In the genomic region with DNA sequence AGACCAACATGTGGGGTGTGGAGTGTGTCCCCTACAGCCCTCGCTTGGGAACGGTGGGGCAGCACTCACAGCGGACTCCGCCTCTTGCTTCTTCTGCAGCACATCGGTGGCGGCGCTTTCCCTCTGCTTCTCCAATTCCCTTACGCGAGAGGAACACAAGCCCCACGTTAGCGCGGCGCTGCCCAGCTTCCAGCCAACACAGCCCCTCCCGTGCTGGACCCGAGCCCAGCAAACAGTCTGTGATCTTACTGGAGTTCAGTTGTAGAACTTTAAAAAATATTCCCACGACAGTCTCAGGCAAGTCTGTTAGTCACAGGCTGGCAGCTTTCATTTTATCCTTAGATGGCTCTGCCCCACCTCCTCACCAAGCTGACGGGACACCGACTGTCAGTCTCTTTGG, we compare ENCODE assay signal across 11 cellular contexts. TPM values are rescaled to one million over a fixed set of nuclear protein-coding genes. Genes with fewer than 3 reads are reported as not detected.
DNase-seq lines count a peak whose midpoint lies in the region; TF ChIP-seq lines count a peak whose summit lies in the region.
"Had no signal": no experiment of that assay in that cellular context is flagged by ENCODE, and none has a peak within 500 bp of the region (broad histone marks: within the 10 kb centered on the region; RNA-seq: fewer than 3 reads in every experiment).

No MANE protein-coding gene starts in this region.

- WGBS in suprapubic skin, result 44% methylated on average over 18 of the region's 18 CpGs

- H3K27ac ChIP-seq in suprapubic skin, result no peak overlapping the region
- H3K27ac ChIP-seq in Karpas-422 (ENCODE audit: low read length), result no peak overlapping the region

- no peaks in the 10 kb centered on the region for H3K79me2 ChIP-seq in Karpas-422 (ENCODE audit: low read length)

- peak; percentile 16 for DNase-seq in NCI-H2227 treated with DMSO at 0.1 percent for 48 hours (lab: John Stamatoyannopoulos, UW)
- DNase-seq in fibroblast of pulmonary artery (ENCODE audit: low read depth), result peak; percentile 66
- peak; percentile 45 for DNase-seq in midbrain (lab: John Stamatoyannopoulos, UW)
- DNase-seq in suprapubic skin (ENCODE audit: low spot score in 2 of 2), result peak; percentile 80 to 89
- DNase-seq in Karpas-422, result no peak
- no peak for DNase-seq in SW 1271 (lab: John Stamatoyannopoulos, UW)
- DNase-seq in NCI-H2171 (lab: John Stamatoyannopoulos, UW), result no peak
- DNase-seq in NCI-H2171 treated with DMSO at 0.1 percent for 48 hours (lab: John Stamatoyannopoulos, UW), result no peak
- DNase-seq: activated naive CD8-positive, alpha-beta T cell treated with anti-CD3 and anti-CD28 coated beads, Interleukin-2, amount 50 U/mL, for 24 hours; NCI-H187; T-helper 17 cell had no signal

- no peaks in the 10 kb centered on the region for H3K9me2 ChIP-seq in Karpas-422 (replicated peaks; ENCODE audit: insufficient read depth, low read length)

- H3K4me1 ChIP-seq in suprapubic skin (peaks cover 5% of the 10 kb centered on the region), Karpas-422 (ENCODE audit: low read length) (peaks cover 12% of the 10 kb centered on the region)

- H3K36me3 ChIP-seq in suprapubic skin, result peaks cover 85% of the 10 kb centered on the region
- peaks cover 24% of the 10 kb centered on the region; the same call in 1 of the 2 replicates for H3K36me3 ChIP-seq in Karpas-422 (ENCODE audit: insufficient read depth, low read length)

- TF ChIP-seq CTCF in fibroblast of pulmonary artery (IDR thresholded peaks at IDR 0.05; ENCODE audit: low read length, missing control alignments) (no peak), suprapubic skin (IDR thresholded peaks at IDR 0.05) (no peak)

- no peak overlapping the region for H2AFZ ChIP-seq in Karpas-422 (ENCODE audit: low read length)

- no peak overlapping the region for H3K4me2 ChIP-seq in Karpas-422 (ENCODE audit: low read depth, low read length, poor library complexity, severe bottlenecking)

- H4K20me1 ChIP-seq in Karpas-422 (ENCODE audit: insufficient read depth, low read depth, low read length), result no peaks in the 10 kb centered on the region

- H3K9me3 ChIP-seq in suprapubic skin, result no peaks in the 10 kb centered on the region
- H3K9me3 ChIP-seq in Karpas-422 (ENCODE audit: low read length), result no peaks in the 10 kb centered on the region

- TF ChIP-seq POLR2A in suprapubic skin (IDR thresholded peaks at IDR 0.05), result no peak

- H3K27me3 ChIP-seq in suprapubic skin (no peaks in the 10 kb centered on the region), Karpas-422 (ENCODE audit: low read length) (no peaks in the 10 kb centered on the region)

- H3K4me3 ChIP-seq in fibroblast of pulmonary artery (replicated peaks; ENCODE audit: low read depth, low read length), result no peak overlapping the region
- no peak overlapping the region for H3K4me3 ChIP-seq in suprapubic skin
- H3K4me3 ChIP-seq in Karpas-422 (ENCODE audit: low read length), result no peak overlapping the region

- no peak for TF ChIP-seq EP300 in suprapubic skin (IDR thresholded peaks at IDR 0.05)

- H3K9ac ChIP-seq in Karpas-422 (ENCODE audit: low read length), result no peak overlapping the region

RNA-seq across cellular contexts. Expression of a gene that starts 13.6 kb away (rescaled TPM):
- total RNA-seq in suprapubic skin, result 10 to 100 TPM; 13.2 to 31.8 (median 24.8) TPM
- total RNA-seq in Karpas-422 (2014; rRNA removed; shearing (Covaris generic); ENCODE audit: low replicate concordance), result 13.3 and 19.5 TPM in 2 replicates

RNA-seq across cellular contexts. Expression of a gene that starts 24.7 kb away (rescaled TPM):
- total RNA-seq in suprapubic skin, result 10 to 100 TPM; 12.6 to 21.7 (median 17.0) TPM
- total RNA-seq in Karpas-422 (2014; rRNA removed; shearing (Covaris generic); ENCODE audit: low replicate concordance), result 5.7 and 11.1 TPM in 2 replicates

RNA-seq across cellular contexts. Expression of a gene that starts 35.6 kb away (rescaled TPM):
- 100 to 1,000 TPM; 105 to 125 (median 118) TPM for total RNA-seq in suprapubic skin
- 12.2 and 13.3 TPM in 2 replicates for total RNA-seq in Karpas-422 (2014; rRNA removed; shearing (Covaris generic); ENCODE audit: low replicate concordance)

RNA-seq across cellular contexts. Expression of a gene that starts 58.4 kb away (rescaled TPM):
- 10 to 100 TPM; 17.8 to 26.7 (median 21.6) TPM for total RNA-seq in suprapubic skin
- total RNA-seq in Karpas-422 (2014; rRNA removed; shearing (Covaris generic); ENCODE audit: low replicate concordance), result 36.3 and 69.0 TPM in 2 replicates

Comparison
In these comparisons a context has a peak if more than half of its experiments do, and no peak if none do; other contexts are left out.
1. DNase-seq: peak in NCI-H2227 treated with DMSO at 0.1 percent for 48 hours (single experiment), fibroblast of pulmonary artery (single experiment), midbrain (single experiment) and suprapubic skin (2 of 2); none in Karpas-422 (single experiment), SW 1271 (0 of 2), NCI-H2171 (single experiment) and NCI-H2171 treated with DMSO at 0.1 percent for 48 hours (single experiment).